17 cellular contexts compared by ENCODE assay signal in genomic region chr7:114711244-114711643, GRCh38.
"Had no signal": no experiment of that assay in that cellular context is flagged by ENCODE, and none has a peak within 500 bp of the region (broad histone marks: within the 10 kb centered on the region; RNA-seq: fewer than 3 reads in every experiment).

No MANE protein-coding gene starts in this region.

- H3K4me1 Mint-ChIP-seq: central memory CD8-positive, alpha-beta T cell; natural killer cell had no signal

- DNase-seq: activated CD4-positive, alpha-beta T cell treated with anti-CD3 and anti-CD28 coated beads for 36 hours; activated CD8-positive, alpha-beta T cell treated with anti-CD3 and anti-CD28 coated beads, Interleukin-2, amount 10 ng/mL, durations not matched to agents 7 days and 5 days; activated naive CD4-positive, alpha-beta T cell; effector memory CD8-positive, alpha-beta T cell; erythroblast; hippocampal formation; mammary epithelial cell; natural killer cell; occipital lobe; right lobe of liver; T-helper 9 cell; tibial artery had no signal

- H3K27ac ChIP-seq: right lobe of liver, tibial artery, vagina had no signal

- H3K27ac Mint-ChIP-seq: activated CD4-positive, alpha-beta T cell treated with anti-CD3 and anti-CD28 coated beads for 36 hours; activated CD8-positive, alpha-beta T cell treated with anti-CD3 and anti-CD28 coated beads, Interleukin-2, amount 10 ng/mL, durations not matched to agents 7 days and 5 days; activated T-helper 1 cell treated with anti-CD3 and anti-CD28 coated beads, Interleukin-12 subunit alpha, Interleukin-12 subunit beta, Interleukin-2, Interleukin-4 antibody, amounts not matched to agents 30 ng/mL and 10 ng/mL and 1 ng/mL, durations not matched to agents 14 hours and 24 hours and 36 hours; effector memory CD8-positive, alpha-beta T cell; natural killer cell; progenitor cell of endocrine pancreas; stimulated activated effector memory CD8-positive, alpha-beta T cell treated with anti-CD3 and anti-CD28 coated beads, Interleukin-12 subunit alpha, Interleukin-12 subunit beta, amount 100 ng/mL, for 72 hours had no signal

- H3K4me3 ChIP-seq: right lobe of liver, tibial artery, vagina had no signal

- H3K4me1 ChIP-seq: right lobe of liver, tibial artery, vagina had no signal

- H3K27me3 Mint-ChIP-seq: progenitor cell of endocrine pancreas had no signal

- H3K36me3 Mint-ChIP-seq: natural killer cell; stimulated activated effector memory CD8-positive, alpha-beta T cell treated with anti-CD3 and anti-CD28 coated beads, Interleukin-12 subunit alpha, Interleukin-12 subunit beta, amount 100 ng/mL, for 72 hours had no signal

- ATAC-seq: activated CD4-positive, alpha-beta T cell treated with anti-CD3 and anti-CD28 coated beads for 36 hours; activated CD8-positive, alpha-beta T cell treated with anti-CD3 and anti-CD28 coated beads, Interleukin-2, amount 10 ng/mL, durations not matched to agents 7 days and 5 days; effector memory CD8-positive, alpha-beta T cell; natural killer cell; right lobe of liver; stimulated activated effector memory CD8-positive, alpha-beta T cell treated with anti-CD3 and anti-CD28 coated beads, Interleukin-12 subunit alpha, Interleukin-12 subunit beta, amount 100 ng/mL, for 72 hours had no signal

- H3K4me3 Mint-ChIP-seq: activated CD4-positive, alpha-beta T cell treated with anti-CD3 and anti-CD28 coated beads for 36 hours; activated CD8-positive, alpha-beta T cell treated with anti-CD3 and anti-CD28 coated beads, Interleukin-2, amount 10 ng/mL, durations not matched to agents 7 days and 5 days; activated T-helper 1 cell treated with anti-CD3 and anti-CD28 coated beads, Interleukin-12 subunit alpha, Interleukin-12 subunit beta, Interleukin-2, Interleukin-4 antibody, amounts not matched to agents 30 ng/mL and 10 ng/mL and 1 ng/mL, durations not matched to agents 14 hours and 24 hours and 36 hours; central memory CD8-positive, alpha-beta T cell; effector memory CD8-positive, alpha-beta T cell; natural killer cell; stimulated activated effector memory CD8-positive, alpha-beta T cell treated with anti-CD3 and anti-CD28 coated beads, Interleukin-12 subunit alpha, Interleukin-12 subunit beta, amount 100 ng/mL, for 72 hours had no signal

- H3K27me3 ChIP-seq: right lobe of liver, tibial artery, vagina had no signal

- H3K9me3 ChIP-seq: right lobe of liver, tibial artery, vagina had no signal

- H3K36me3 ChIP-seq: right lobe of liver, tibial artery, vagina had no signal

- H3K9me3 Mint-ChIP-seq: central memory CD8-positive, alpha-beta T cell; effector memory CD8-positive, alpha-beta T cell; stimulated activated effector memory CD8-positive, alpha-beta T cell treated with anti-CD3 and anti-CD28 coated beads, Interleukin-12 subunit alpha, Interleukin-12 subunit beta, amount 100 ng/mL, for 72 hours had no signal
